In the genomic region with DNA sequence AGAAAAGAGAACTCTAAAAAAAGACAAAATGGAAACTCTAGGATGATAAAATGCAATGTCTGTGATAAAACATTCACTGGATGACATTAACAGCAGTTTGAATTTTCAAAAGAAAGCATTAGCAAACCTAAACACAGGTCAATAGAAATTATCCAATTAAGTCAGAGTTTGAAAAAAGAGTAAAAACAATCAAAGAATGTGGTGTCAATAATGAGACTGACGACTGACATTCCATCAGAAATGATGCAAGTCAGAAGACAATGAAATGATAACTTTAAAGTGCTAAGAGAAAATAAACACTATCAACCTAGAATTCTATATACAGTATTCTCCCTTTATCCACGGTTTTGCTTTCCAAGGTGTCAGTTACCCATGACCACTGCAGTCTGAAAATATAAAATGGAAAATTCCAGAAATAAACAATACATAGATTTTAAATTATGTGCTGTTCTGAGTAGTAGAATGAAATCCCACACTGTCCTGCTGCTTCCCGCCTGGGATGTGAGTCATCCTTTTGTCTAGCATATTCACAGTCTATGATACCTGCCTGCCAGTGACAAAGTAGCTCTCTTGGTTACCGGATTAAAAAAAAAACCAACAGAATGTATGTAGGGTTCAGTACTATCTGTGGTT, we compare ENCODE assay signal across 29 cellular contexts. TPM values are rescaled to one million over a fixed set of nuclear protein-coding genes. Genes with fewer than 3 reads are reported as not detected.
A peak's percentile ranks its signal among the peaks of the same experiment; 100 is the strongest.
DNase-seq lines count a peak whose midpoint lies in the region; ATAC-seq, FAIRE-seq and TF ChIP-seq lines count a peak whose summit lies in the region.
"Had no signal": no experiment of that assay in that cellular context is flagged by ENCODE, and none has a peak within 500 bp of the region (broad histone marks: within the 10 kb centered on the region; RNA-seq: fewer than 3 reads in every experiment).

No MANE protein-coding gene starts in this region.

- no peak overlapping the region for H2BK15ac ChIP-seq in H1 (ENCODE audit: low read length)

- TF ChIP-seq CTCF in H1 (IDR thresholded peaks at IDR 0.05; ENCODE audit: control extremely low read depth in 1 of 3, insufficient read depth in 1 of 3, low read depth in 1 of 3, low read length in 3 of 3): no peak

- no peak overlapping the region for H3K4me2 ChIP-seq in H1 (ENCODE audit: insufficient read depth in 1 of 2, low read depth in 2 of 2, low read length in 2 of 2)

- H3K9me3 ChIP-seq in H1 (ENCODE audit: insufficient read depth in 2 of 2, low read depth in 1 of 2, low read length in 1 of 2): peaks cover 11 to 21% of the 10 kb centered on the region in 2 experiments; a peak in 3 of 4 replicates
- H3K9me3 ChIP-seq: BE2C had no signal

- no peak for TF ChIP-seq POLR2A in H1 (IDR thresholded peaks at IDR 0.05; ENCODE audit: control extremely low read depth in 1 of 2, low read depth in 2 of 2, low read length in 2 of 2)

- H3K4me3 Mint-ChIP-seq in activated naive CD4-positive, alpha-beta T cell treated with anti-CD3 and anti-CD28 coated beads, Interleukin-2, amount 10 ng/mL, durations not matched to agents 7 days and 5 days: no peak overlapping the region
- no peak overlapping the region for H3K4me3 Mint-ChIP-seq in memory B cell
- H3K4me3 Mint-ChIP-seq in stimulated activated effector memory CD8-positive, alpha-beta T cell treated with anti-CD3 and anti-CD28 coated beads, Interleukin-12 subunit alpha, Interleukin-12 subunit beta, amount 100 ng/mL, for 72 hours: no peak overlapping the region
- H3K4me3 Mint-ChIP-seq: CD14-positive monocyte; CD8-positive, alpha-beta memory T cell; H9; HFFc6 had no signal

- no peak overlapping the region for H3K27ac ChIP-seq in H1 (ENCODE audit: low read depth, low read length)
- H3K27ac ChIP-seq: RWPE1 had no signal

- POLR2A ChIA-PET in H1 (lab: Charles Lee; ENCODE audit: partially characterized antibody): no interaction called here

- H3K9me3 Mint-ChIP-seq in activated naive CD4-positive, alpha-beta T cell treated with anti-CD3 and anti-CD28 coated beads, Interleukin-2, amount 10 ng/mL, durations not matched to agents 7 days and 5 days: peaks cover 31% of the 10 kb centered on the region
- H3K9me3 Mint-ChIP-seq in activated naive CD4-positive, alpha-beta T cell treated with anti-CD3 and anti-CD28 coated beads, Interleukin-2, amount 50 U/mL, for 72 hours: peaks cover 6 to 23% of the 10 kb centered on the region in 2 donors
- peaks cover 7% of the 10 kb centered on the region for H3K9me3 Mint-ChIP-seq in memory B cell
- peaks cover 16% of the 10 kb centered on the region for H3K9me3 Mint-ChIP-seq in stimulated activated effector memory CD8-positive, alpha-beta T cell treated with anti-CD3 and anti-CD28 coated beads, Interleukin-12 subunit alpha, Interleukin-12 subunit beta, amount 100 ng/mL, for 72 hours

- no peak overlapping the region for H3K23ac ChIP-seq in H1 (ENCODE audit: insufficient read length)

- no peak overlapping the region for H2BK12ac ChIP-seq in H1 (ENCODE audit: low read depth, low read length)

- H4K20me1 ChIP-seq in H1 (replicated peaks in 1 of 2; ENCODE audit: control insufficient read depth in 1 of 2, insufficient read depth in 2 of 2, low read length in 2 of 2): no peaks in the 10 kb centered on the region

- H4K8ac ChIP-seq in H1 (ENCODE audit: extremely low read depth, insufficient read depth, low read length): no peak overlapping the region

- CTCF ChIA-PET in activated naive CD4-positive, alpha-beta T cell treated with anti-CD3 and anti-CD28 coated beads, Interleukin-2, amount 10 ng/mL, durations not matched to agents 7 days and 5 days (lab: Charles Lee): no interaction called here
- CTCF ChIA-PET in H1 (lab: Charles Lee; ENCODE audit: partially characterized antibody): no interaction called here

- H3K14ac ChIP-seq in H1 (ENCODE audit: insufficient read length): no peak overlapping the region

- no peaks in the 10 kb centered on the region for H3K23me2 ChIP-seq in H1 (ENCODE audit: low read depth, low read length)

- peaks cover 0 to 3% (median 0%) of the 10 kb centered on the region in 4 experiments; a peak in 3 of 7 replicates for H3K4me1 ChIP-seq in H1 (replicated peaks in 1 of 4; ENCODE audit: control insufficient read depth in 3 of 4, insufficient read depth in 4 of 4, low read length in 3 of 4)
- H3K4me1 ChIP-seq: BE2C had no signal

- H2BK5ac ChIP-seq in H1 (ENCODE audit: low read depth, low read length): no peak overlapping the region

- no peaks in the 10 kb centered on the region for H3K79me1 ChIP-seq in H1 (ENCODE audit: low read depth, low read length)

- no peak overlapping the region for H2AK5ac ChIP-seq in H1 (ENCODE audit: low read depth, low read length)

- H3K36me3 Mint-ChIP-seq in activated naive CD4-positive, alpha-beta T cell treated with anti-CD3 and anti-CD28 coated beads, Interleukin-2, amount 10 ng/mL, durations not matched to agents 7 days and 5 days: peaks cover 1% of the 10 kb centered on the region
- peaks cover 0 to 9% of the 10 kb centered on the region in 2 donors for H3K36me3 Mint-ChIP-seq in activated naive CD4-positive, alpha-beta T cell treated with anti-CD3 and anti-CD28 coated beads, Interleukin-2, amount 50 U/mL, for 72 hours
- peaks cover 4% of the 10 kb centered on the region for H3K36me3 Mint-ChIP-seq in memory B cell
- H3K36me3 Mint-ChIP-seq in stimulated activated effector memory CD8-positive, alpha-beta T cell treated with anti-CD3 and anti-CD28 coated beads, Interleukin-12 subunit alpha, Interleukin-12 subunit beta, amount 100 ng/mL, for 72 hours: no peaks in the 10 kb centered on the region
- H3K36me3 Mint-ChIP-seq: CD14-positive monocyte had no signal

- no peak overlapping the region for H3K4me3 ChIP-seq in H1 (ENCODE audit: extremely low read depth in 1 of 4, insufficient read depth in 2 of 4, low read depth in 3 of 4, low read length in 4 of 4)
- H3K4me3 ChIP-seq: MG63 had no signal

- H3K9ac ChIP-seq in H1 (replicated peaks in 1 of 4; ENCODE audit: extremely low read depth in 1 of 4, low read depth in 3 of 4, low read length in 3 of 4): no peak overlapping the region

- ATAC-seq in activated naive CD4-positive, alpha-beta T cell treated with anti-CD3 and anti-CD28 coated beads, Interleukin-2, amount 50 U/mL, for 72 hours: no peak
- ATAC-seq in memory B cell (ENCODE audit: low read depth): no peak
- ATAC-seq in stimulated activated effector memory CD8-positive, alpha-beta T cell treated with anti-CD3 and anti-CD28 coated beads, Interleukin-12 subunit alpha, Interleukin-12 subunit beta, amount 100 ng/mL, for 72 hours: no peak
- ATAC-seq: Panc1 had no signal

- H3K27me3 Mint-ChIP-seq in activated naive CD4-positive, alpha-beta T cell treated with anti-CD3 and anti-CD28 coated beads, Interleukin-2, amount 10 ng/mL, durations not matched to agents 7 days and 5 days: peaks cover 14% of the 10 kb centered on the region
- no peaks in the 10 kb centered on the region for H3K27me3 Mint-ChIP-seq in memory B cell

- FAIRE-seq in H1 (lab: Jason Lieb, UNC): peak; percentile 52
- FAIRE-seq: GM12892 had no signal

- H2AFZ ChIP-seq in H1 (ENCODE audit: low read length): no peak overlapping the region

- WGBS in H1 (ENCODE audit: extremely low coverage in 1 of 2, insufficient coverage in 1 of 2, insufficient read length in 1 of 2, insufficient replicate concordance in 2 of 2, low coverage in 1 of 2, low lambda C conversion rate in 2 of 2, missing lambda C conversion rate in 1 of 2), 2 experiments: 88% methylated on average over 4 of the region's 4 CpGs; no CpG with 5 or more reads in 1 of the 2 experiments

- H3K27ac Mint-ChIP-seq in activated naive CD4-positive, alpha-beta T cell treated with anti-CD3 and anti-CD28 coated beads, Interleukin-2, amount 10 ng/mL, durations not matched to agents 7 days and 5 days: peak overlapping the region; percentile 29
- H3K27ac Mint-ChIP-seq in activated naive CD4-positive, alpha-beta T cell treated with anti-CD3 and anti-CD28 coated beads, Interleukin-2, amount 50 U/mL, for 72 hours: no peak overlapping the region
- H3K27ac Mint-ChIP-seq in memory B cell: peak overlapping the region; percentile 28
- no peak overlapping the region for H3K27ac Mint-ChIP-seq in stimulated activated effector memory CD8-positive, alpha-beta T cell treated with anti-CD3 and anti-CD28 coated beads, Interleukin-12 subunit alpha, Interleukin-12 subunit beta, amount 100 ng/mL, for 72 hours
- H3K27ac Mint-ChIP-seq: CD8-positive, alpha-beta memory T cell; H9; HFFc6 had no signal

- H3K4ac ChIP-seq in H1 (replicated peaks; ENCODE audit: insufficient read length, low read depth, low read length): no peak overlapping the region

- TF ChIP-seq RAD21 in H1 (IDR thresholded peaks at IDR 0.05 in 1 of 2, conservative IDR thresholded peaks at IDR 0.05 in 1 of 2; ENCODE audit: low read depth in 2 of 2, low read length in 2 of 2): no peak

- H3K36me3 ChIP-seq in H1 (ENCODE audit: control insufficient read depth in 2 of 4, insufficient read depth in 4 of 4, low read length in 3 of 4): no peaks in the 10 kb centered on the region
- H3K36me3 ChIP-seq: BE2C, MG63 had no signal

- no peak overlapping the region for H2BK120ac ChIP-seq in H1 (replicated peaks; ENCODE audit: low read depth, low read length)

- DNase-seq in activated naive CD4-positive, alpha-beta T cell treated with anti-CD3 and anti-CD28 coated beads, Interleukin-2, amount 10 ng/mL, durations not matched to agents 7 days and 5 days: no peak
- DNase-seq in activated naive CD4-positive, alpha-beta T cell treated with anti-CD3 and anti-CD28 coated beads, Interleukin-2, amount 50 U/mL, for 72 hours (ENCODE audit: low spot score in 2 of 2): no peak
- DNase-seq in M059J (ENCODE audit: low read depth) (peak; percentile 22), H1 (ENCODE audit: low read depth in 1 of 2, low spot score in 2 of 2) (no peak), memory B cell (ENCODE audit: low spot score in 2 of 2) (no peak), GOT3 (lab: John Stamatoyannopoulos, UW) (no peak), NCI-H2196 (lab: John Stamatoyannopoulos, UW; ENCODE audit: unreplicated experiment) (no peak)
- DNase-seq in stimulated activated effector memory CD8-positive, alpha-beta T cell treated with anti-CD3 and anti-CD28 coated beads, Interleukin-12 subunit alpha, Interleukin-12 subunit beta, amount 100 ng/mL, for 72 hours (ENCODE audit: low spot score in 2 of 2): no peak
- DNase-seq: 8988T; ACHN; BE2C; CD8-positive, alpha-beta memory T cell; DMS 273 treated with DMSO at 0.1 percent for 48 hours; DMS79; EL; GDM1; H9; HFFc6; Karpas-422; MG63; NCI-H1694; NCI-H2029 treated with DMSO at 0.1 percent for 48 hours; NCI-H2227 treated with DMSO at 0.1 percent for 48 hours; NCI-H526 treated with DMSO at 0.1 percent for 48 hours; SHP77 had no signal

- H2BK20ac ChIP-seq in H1 (ENCODE audit: low read length): no peak overlapping the region

- no peak overlapping the region for H4K5ac ChIP-seq in H1 (ENCODE audit: insufficient read length, low read depth, low read length)

- no peak for TF ChIP-seq EP300 in H1 (IDR thresholded peaks at IDR 0.05; ENCODE audit: borderline replicate concordance in 1 of 2, low read depth in 2 of 2, low read length in 2 of 2)

- no peak overlapping the region for H4K91ac ChIP-seq in H1 (replicated peaks; ENCODE audit: insufficient read length, low read length)

- H3K4me1 Mint-ChIP-seq in activated naive CD4-positive, alpha-beta T cell treated with anti-CD3 and anti-CD28 coated beads, Interleukin-2, amount 10 ng/mL, durations not matched to agents 7 days and 5 days: no peaks in the 10 kb centered on the region
- H3K4me1 Mint-ChIP-seq in memory B cell: peaks cover 24% of the 10 kb centered on the region
- peaks cover 7% of the 10 kb centered on the region for H3K4me1 Mint-ChIP-seq in stimulated activated effector memory CD8-positive, alpha-beta T cell treated with anti-CD3 and anti-CD28 coated beads, Interleukin-12 subunit alpha, Interleukin-12 subunit beta, amount 100 ng/mL, for 72 hours

- no peaks in the 10 kb centered on the region for H3K79me2 ChIP-seq in H1 (ENCODE audit: control insufficient read depth in 1 of 2, insufficient read depth in 2 of 2, low read length in 2 of 2)

- no peak overlapping the region for H3K56ac ChIP-seq in H1 (replicated peaks; ENCODE audit: insufficient read length, low read depth, low read length)

- H3K18ac ChIP-seq in H1 (ENCODE audit: extremely low read depth, low read length): no peak overlapping the region

- no peaks in the 10 kb centered on the region for H3K27me3 ChIP-seq in H1 (replicated peaks in 1 of 4; ENCODE audit: control insufficient read depth in 3 of 4, extremely low read depth in 1 of 4, insufficient read depth in 3 of 4, low read length in 3 of 4)

RNA-seq across cellular contexts. Expression of gene SFMBT2, which starts 38.3 kb away (rescaled TPM):
- 10 to 100 TPM; 25.6 to 32.1 TPM for total RNA-seq in activated naive CD4-positive, alpha-beta T cell treated with anti-CD3 and anti-CD28 coated beads, Interleukin-2, amount 50 U/mL, for 72 hours
- total RNA-seq in M059J (2014; rRNA removed; shearing (Covaris generic)): 2.0 and 4.6 TPM in 2 replicates
- total RNA-seq in H1 (2021; fragmentation: NEBNext Ultra II Directional; extraction: Animal tissue kit (Norgen Biotek cat#: 25700)): 8.6 and 11.0 TPM in 2 replicates
- polyA plus RNA-seq in H1 (2011; rRNA removed): 2.9 and 3.4 TPM in 2 replicates
- polyA plus RNA-seq in H1 (2011; cell fraction: cytosol; rRNA removed): 3.7 TPM
- 9.6 TPM for polyA plus RNA-seq in H1 (2011; cell fraction: nucleus; rRNA removed)
- 2.8 to 5.2 TPM (median 4.2 TPM) in 4 replicates for polyA plus RNA-seq in H1 (2012, experiment 1 of 2)
- 0.37 TPM for polyA plus RNA-seq in H1 (2012, experiment 2 of 2)
- 2.7 TPM for polyA plus RNA-seq in H1 (2013, experiment 1 of 2)
- polyA plus RNA-seq in H1 (2013, experiment 2 of 2): 2.6 TPM
- polyA minus RNA-seq in H1 (2011; rRNA and poly(A)+ RNA removed): 10.4 and 10.8 TPM in 2 replicates
- 5.7 TPM for polyA minus RNA-seq in H1 (2011; cell fraction: cytosol; rRNA and poly(A)+ RNA removed)
- 21.6 TPM for polyA minus RNA-seq in H1 (2011; cell fraction: nucleus; rRNA and poly(A)+ RNA removed)

Comparison
In these comparisons a context has a peak if more than half of its experiments do, and no peak if none do; other contexts are left out.
1. H3K27ac Mint-ChIP-seq: peak in activated naive CD4-positive, alpha-beta T cell treated with anti-CD3 and anti-CD28 coated beads, Interleukin-2, amount 10 ng/mL, durations not matched to agents 7 days and 5 days (single experiment) and memory B cell (single experiment); none in activated naive CD4-positive, alpha-beta T cell treated with anti-CD3 and anti-CD28 coated beads, Interleukin-2, amount 50 U/mL, for 72 hours (0 of 2) and stimulated activated effector memory CD8-positive, alpha-beta T cell treated with anti-CD3 and anti-CD28 coated beads, Interleukin-12 subunit alpha, Interleukin-12 subunit beta, amount 100 ng/mL, for 72 hours (single experiment).